Comparison of ENCODE assay signal across 20 cellular contexts in the genomic region with DNA sequence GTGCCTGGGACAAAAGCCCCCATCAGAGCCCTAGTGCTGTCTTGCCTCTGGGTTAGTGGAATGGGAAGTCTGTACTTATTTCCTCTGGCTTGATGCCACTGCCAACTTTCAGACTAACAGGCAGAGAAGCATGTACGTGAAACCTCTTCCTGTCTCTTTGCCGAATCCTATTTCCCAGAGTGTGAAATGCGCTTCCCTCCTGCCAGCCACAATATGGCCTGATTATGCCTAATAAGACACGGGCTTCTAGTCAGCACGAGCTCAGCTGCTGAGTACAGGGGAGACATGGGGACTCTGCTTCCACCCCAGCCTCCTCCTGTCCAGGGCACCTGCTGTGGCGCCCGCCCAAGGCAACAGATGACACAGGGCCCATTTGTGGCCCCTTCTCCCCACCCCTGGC.
"Had no signal": no experiment of that assay in that cellular context is flagged by ENCODE, and none has a peak within 500 bp of the region (broad histone marks: within the 10 kb centered on the region; RNA-seq: fewer than 3 reads in every experiment).

No MANE protein-coding gene starts in this region.

- H3K9me3 Mint-ChIP-seq: endodermal cell had no signal

- DNase-seq: activated CD4-positive, alpha-beta T cell treated with anti-CD3 and anti-CD28 coated beads for 1 hour; activated CD8-positive, alpha-beta memory T cell treated with anti-CD3 and anti-CD28 coated beads for 24 hours; activated CD8-positive, alpha-beta memory T cell treated with anti-CD3 and anti-CD28 coated beads, Interleukin-2, amount 50 U/mL, for 48 hours; activated effector memory CD4-positive, alpha-beta T cell treated with anti-CD3 and anti-CD28 coated beads, Interleukin-2, amount 50 U/mL, for 16 hours; activated naive CD4-positive, alpha-beta T cell treated with anti-CD3 and anti-CD28 coated beads, Interleukin-2, amount 50 U/mL, for 16 hours; activated T-cell treated with anti-CD3 and anti-CD28 coated beads, Interleukin-2, amount 50 U/mL, for 48 hours; dorsolateral prefrontal cortex; endodermal cell; glutamatergic neuron; hypothalamus; midbrain; stimulated activated CD4-positive, alpha-beta T cell treated with anti-CD3 and anti-CD28 coated beads, Interleukin-1b, Interleukin-23, amount 100 ng/mL, for 48 hours; stimulated activated CD8-positive, alpha-beta memory T cell treated with anti-CD3 and anti-CD28 coated beads, Interleukin-4, amount 100 ng/mL, for 48 hours; stimulated activated naive CD4-positive, alpha-beta T cell; WERI-Rb-1 had no signal

- H3K9me3 ChIP-seq: tibial nerve had no signal

- H3K36me3 ChIP-seq: cardiac muscle cell, tibial nerve, WERI-Rb-1 had no signal

- H3K4me1 ChIP-seq: foreskin keratinocyte, tibial nerve had no signal

- H3K27ac ChIP-seq: cardiac muscle cell, foreskin keratinocyte, tibial nerve, WERI-Rb-1 had no signal

- H3K4me3 ChIP-seq: cardiac muscle cell, dorsolateral prefrontal cortex, lung, tibial nerve had no signal

- H3K27ac Mint-ChIP-seq: endodermal cell, progenitor cell of endocrine pancreas had no signal

- H3K4me3 Mint-ChIP-seq: endodermal cell had no signal
